ENCODE assay signal across 20 cellular contexts in genomic region chr17:73947281-73947975, GRCh38.
"Had no signal": no experiment of that assay in that cellular context is flagged by ENCODE, and none has a peak within 500 bp of the region (broad histone marks: within the 10 kb centered on the region; RNA-seq: fewer than 3 reads in every experiment).

No MANE protein-coding gene starts in this region.

- H3K9me3 ChIP-seq: colonic mucosa, gastrocnemius medialis, heart right ventricle, mucosa of descending colon, sigmoid colon, thoracic aorta, transverse colon had no signal

- H3K36me3 Mint-ChIP-seq: naive thymus-derived CD8-positive, alpha-beta T cell had no signal

- H3K4me3 ChIP-seq: colonic mucosa, esophagus muscularis mucosa, gastrocnemius medialis, heart right ventricle, mucosa of descending colon, sigmoid colon, skin epidermis, stomach, thoracic aorta, transverse colon had no signal

- DNase-seq: colonic mucosa; dermis blood vessel endothelial cell; effector CD8-positive, alpha-beta T cell; gastrocnemius medialis; heart right ventricle; hypothalamus; kidney glomerular epithelial cell; mammary epithelial cell; mucosa of descending colon; naive thymus-derived CD8-positive, alpha-beta T cell; posterior cingulate gyrus; sigmoid colon; stimulated activated naive CD4-positive, alpha-beta T cell; stomach; substantia nigra; transverse colon had no signal

- H3K4me1 ChIP-seq: colonic mucosa had no signal

- H3K27ac ChIP-seq: colonic mucosa, epithelial cell of prostate, esophagus muscularis mucosa, gastrocnemius medialis, heart right ventricle, sigmoid colon, skin epidermis, stomach, thoracic aorta, transverse colon had no signal

- H3K4me3 Mint-ChIP-seq: naive thymus-derived CD8-positive, alpha-beta T cell had no signal

- ATAC-seq: gastrocnemius medialis; heart right ventricle; mucosa of descending colon; naive thymus-derived CD8-positive, alpha-beta T cell had no signal

- H3K36me3 ChIP-seq: colonic mucosa, esophagus muscularis mucosa, gastrocnemius medialis, heart right ventricle, sigmoid colon, stomach, thoracic aorta, transverse colon had no signal
